8 cellular contexts compared by ENCODE assay signal in genomic region chr11:32092581-32093170, GRCh38. TPM values are rescaled to one million over a fixed set of nuclear protein-coding genes. Genes with fewer than 3 reads are reported as not detected.
DNase-seq lines count a peak whose midpoint lies in the region; ATAC-seq and TF ChIP-seq lines count a peak whose summit lies in the region.

No MANE protein-coding gene starts in this region.

- H3F3A ChIP-seq in neural progenitor cell (ENCODE audit: low read depth) = peaks cover 27% of the 10 kb centered on the region

- no peak overlapping the region for H2AFZ ChIP-seq in neural progenitor cell (replicated peaks)

- POLR2A ChIA-PET in CD4-positive, alpha-beta memory T cell (lab: Charles Lee; ENCODE audit: partially characterized antibody) = no interaction called here

- H3K4me3 ChIP-seq in CD4-positive, alpha-beta memory T cell (ENCODE audit: low read length in 2 of 2) = no peak overlapping the region
- H3K4me3 ChIP-seq in Jurkat, Clone E6-1 (ENCODE audit: low read length) = peak overlapping the region; percentile 81
- peak overlapping the region; percentile 57 for H3K4me3 ChIP-seq in neural progenitor cell

- intact Hi-C loops in CD4-positive, alpha-beta memory T cell (cut with micrococcal nuclease) = loop anchor here (5.0 to 10.0 kb wide), 2 partner anchors 492 to 725 kb away; partner anchors contain the start of genes DCDC1, DNAJC24 and EIF3M

- TF ChIP-seq CTCF in neural progenitor cell (IDR thresholded peaks at IDR 0.05) = no peak

- H3K4me3 Mint-ChIP-seq in CD4-positive, alpha-beta memory T cell = peak overlapping the region; percentile 74 to 88 (median 82)
- peak overlapping the region; percentile 78 for H3K4me3 Mint-ChIP-seq in central memory CD8-positive, alpha-beta T cell
- H3K4me3 Mint-ChIP-seq in neural progenitor cell = peak overlapping the region; percentile 94

- H3K79me2 ChIP-seq in neural progenitor cell (ENCODE audit: low read depth) = peaks cover 64% of the 10 kb centered on the region

- H3K36me3 Mint-ChIP-seq in CD4-positive, alpha-beta memory T cell = peaks cover 5 to 9% of the 10 kb centered on the region in 2 donors
- H3K36me3 Mint-ChIP-seq in central memory CD8-positive, alpha-beta T cell (ENCODE audit: insufficient read depth) = peaks cover 13% of the 10 kb centered on the region
- H3K36me3 Mint-ChIP-seq in neural progenitor cell = peaks cover 34% of the 10 kb centered on the region

- no peak for ATAC-seq in central memory CD8-positive, alpha-beta T cell (replicated peaks; ENCODE audit: extremely low read depth, poor library complexity, severe bottlenecking)
- ATAC-seq in HG03175 (IDR thresholded peaks at IDR 0.05; ENCODE audit: unreplicated experiment) = no peak
- ATAC-seq in HG03045 (IDR thresholded peaks at IDR 0.05; ENCODE audit: unreplicated experiment) = no peak
- no peak for ATAC-seq in left lobe of liver

- peak overlapping the region; percentile 76 for H3K4me2 ChIP-seq in neural progenitor cell

- H3K27me3 ChIP-seq in CD4-positive, alpha-beta memory T cell (ENCODE audit: insufficient read depth, low read length) = no peaks in the 10 kb centered on the region
- H3K27me3 ChIP-seq in neural progenitor cell = no peaks in the 10 kb centered on the region

- no peaks in the 10 kb centered on the region for H3K36me3 ChIP-seq in CD4-positive, alpha-beta memory T cell (ENCODE audit: insufficient read depth, low read length)
- no peaks in the 10 kb centered on the region for H3K36me3 ChIP-seq in neural progenitor cell

- no peaks in the 10 kb centered on the region for H3K9me3 ChIP-seq in CD4-positive, alpha-beta memory T cell (ENCODE audit: control insufficient read depth in 1 of 2, low read length in 2 of 2)
- H3K9me3 ChIP-seq in neural progenitor cell (ENCODE audit: low read depth) = no peaks in the 10 kb centered on the region

- peaks cover 58% of the 10 kb centered on the region for H4K20me1 ChIP-seq in neural progenitor cell (ENCODE audit: low read depth)

- H3K27ac Mint-ChIP-seq in CD4-positive, alpha-beta memory T cell = peak overlapping the region in 5 of 7 donors; percentile 35 to 75 (median 65)
- H3K27ac Mint-ChIP-seq in central memory CD8-positive, alpha-beta T cell (ENCODE audit: low read depth) = peak overlapping the region; percentile 16
- H3K27ac Mint-ChIP-seq in neural progenitor cell = peak overlapping the region; percentile 66

- H3K4me1 Mint-ChIP-seq in CD4-positive, alpha-beta memory T cell = peaks cover 21 to 46% (median 29%) of the 10 kb centered on the region in 4 donors
- peaks cover 43% of the 10 kb centered on the region for H3K4me1 Mint-ChIP-seq in central memory CD8-positive, alpha-beta T cell
- H3K4me1 Mint-ChIP-seq in neural progenitor cell = peaks cover 40% of the 10 kb centered on the region

- CTCF ChIA-PET in CD4-positive, alpha-beta memory T cell (lab: Charles Lee; ENCODE audit: partially characterized antibody) = no interaction called here

- H3K27me3 Mint-ChIP-seq in CD4-positive, alpha-beta memory T cell = peaks cover 0 to 1% of the 10 kb centered on the region in 2 donors
- H3K27me3 Mint-ChIP-seq in central memory CD8-positive, alpha-beta T cell = no peaks in the 10 kb centered on the region
- no peaks in the 10 kb centered on the region for H3K27me3 Mint-ChIP-seq in neural progenitor cell (ENCODE audit: insufficient read depth, low read depth)

- no peak overlapping the region for H3K9ac ChIP-seq in neural progenitor cell

- DNase-seq in CD4-positive, alpha-beta memory T cell = no peak
- no peak for DNase-seq in Jurkat, Clone E6-1 (ENCODE audit: low read depth, low spot score)
- DNase-seq in central memory CD8-positive, alpha-beta T cell (ENCODE audit: low spot score in 2 of 2) = no peak
- DNase-seq in neural progenitor cell (ENCODE audit: low spot score) (peak; percentile 69), SHP77 treated with DMSO at 0.1 percent for 48 hours (lab: John Stamatoyannopoulos, UW) (no peak), left lobe of liver (ENCODE audit: low spot score) (no peak)

- no peaks in the 10 kb centered on the region for H3K9me3 Mint-ChIP-seq in CD4-positive, alpha-beta memory T cell
- no peaks in the 10 kb centered on the region for H3K9me3 Mint-ChIP-seq in central memory CD8-positive, alpha-beta T cell
- no peaks in the 10 kb centered on the region for H3K9me3 Mint-ChIP-seq in neural progenitor cell

- peaks cover 18% of the 10 kb centered on the region for H3K4me1 ChIP-seq in CD4-positive, alpha-beta memory T cell (ENCODE audit: insufficient read depth, low read length)
- peaks cover 18% of the 10 kb centered on the region for H3K4me1 ChIP-seq in neural progenitor cell

- H3K27ac ChIP-seq in CD4-positive, alpha-beta memory T cell (ENCODE audit: low read depth, low read length) = no peak overlapping the region
- no peak overlapping the region for H3K27ac ChIP-seq in neural progenitor cell

RNA-seq across cellular contexts. Expression of gene RCN1, which starts 1.8 kb away (rescaled TPM):
- 1 to 10 TPM; 6.3 to 6.9 TPM for total RNA-seq in CD4-positive, alpha-beta memory T cell
- 10 to 100 TPM in 1 of 2 donors, 1 to 10 TPM in 1; 7.4 to 10.2 TPM for polyA plus RNA-seq in CD4-positive, alpha-beta memory T cell
- 56.0 TPM for polyA plus RNA-seq in Jurkat, Clone E6-1 (2012; ENCODE audit: insufficient read depth, insufficient read length)
- 172 and 246 TPM in 2 replicates for total RNA-seq in neural progenitor cell (ENCODE audit: low replicate concordance)
- total RNA-seq in left lobe of liver = 34.5 TPM

Comparison
In these comparisons a context has a peak if more than half of its experiments do, and no peak if none do; other contexts are left out.
1. H3K4me3 ChIP-seq: peak in Jurkat, Clone E6-1 (single experiment) and neural progenitor cell (single experiment); none in CD4-positive, alpha-beta memory T cell (0 of 2).
2. H3K27ac Mint-ChIP-seq: peak in every context shown above with its lines; median percentile 66 in neural progenitor cell; 65 in CD4-positive, alpha-beta memory T cell; 16 in central memory CD8-positive, alpha-beta T cell.
3. Peak in every context shown above with its lines, with median percentiles within 50 percentile points of each other: H3K4me3 Mint-ChIP-seq.